In genomic region chr6:41824571-41825569, GRCh38 we compare ENCODE assay signal across 14 cellular contexts. TPM values are rescaled to one million over a fixed set of nuclear protein-coding genes. Genes with fewer than 3 reads are reported as not detected.
DNase-seq lines count a peak whose midpoint lies in the region; ATAC-seq and TF ChIP-seq lines count a peak whose summit lies in the region.
"Had no signal": no experiment of that assay in that cellular context is flagged by ENCODE, and none has a peak within 500 bp of the region (broad histone marks: within the 10 kb centered on the region; RNA-seq: fewer than 3 reads in every experiment).

No MANE protein-coding gene starts in this region.

- H3K36me3 ChIP-seq in kidney epithelial cell (ENCODE audit: control insufficient read depth, insufficient read depth, low read length) (no peaks in the 10 kb centered on the region), urinary bladder (ENCODE audit: insufficient read depth) (no peaks in the 10 kb centered on the region), esophagus muscularis mucosa (peaks cover 0 to 5% (median 0%) of the 10 kb centered on the region in 4 donors)
- H3K36me3 ChIP-seq: heart left ventricle had no signal

- H3K36me3 Mint-ChIP-seq in WTC11 (no peaks in the 10 kb centered on the region), HFFc6 (ENCODE audit: low read depth) (no peaks in the 10 kb centered on the region)

- H3K4me3 ChIP-seq in kidney epithelial cell (ENCODE audit: low read depth, low read length), result no peak overlapping the region
- H3K4me3 ChIP-seq in urinary bladder (ENCODE audit: low read depth, low read length), result no peak overlapping the region
- H3K4me3 ChIP-seq in esophagus muscularis mucosa, result no peak overlapping the region
- H3K4me3 ChIP-seq: heart left ventricle had no signal

- H3K27me3 ChIP-seq in kidney epithelial cell (ENCODE audit: control insufficient read depth, insufficient read depth, low read length) (no peaks in the 10 kb centered on the region), esophagus muscularis mucosa (no peaks in the 10 kb centered on the region)
- H3K27me3 ChIP-seq: heart left ventricle had no signal

- H3K4me1 Mint-ChIP-seq in WTC11 (no peaks in the 10 kb centered on the region), HFFc6 (ENCODE audit: low read depth) (peaks cover 5% of the 10 kb centered on the region; the same call in 1 of the 2 replicates)

- 85% methylated on average over 13 of the region's 13 CpGs for WGBS in urinary bladder
- WGBS in esophagus muscularis mucosa, result 87% methylated on average over 13 of the region's 13 CpGs

- intact Hi-C loops in esophagus muscularis mucosa (cut with DNase I), result no loop called here

- TF ChIP-seq CTCF in WTC11 (IDR thresholded peaks at IDR 0.05) (no peak), kidney epithelial cell (IDR thresholded peaks at IDR 0.05; ENCODE audit: insufficient read depth, low read length, poor library complexity, severe bottlenecking) (no peak), esophagus muscularis mucosa (IDR thresholded peaks at IDR 0.05) (no peak), HFFc6 (IDR thresholded peaks at IDR 0.05) (no peak)

- CTCF ChIA-PET in WTC11 (lab: Charles Lee), result interaction anchor here (0.9 to 1.5 kb wide), 2 partner anchors 38 to 279 kb away, joined by 3 to 5 read pairs; no protein-coding TSS in a partner anchor

- H3K27ac Mint-ChIP-seq in WTC11, result 0 out of 2 replicates have a peak overlapping the region, but pooled peaks have one; percentile 5
- H3K27ac Mint-ChIP-seq in HFFc6, result no peak overlapping the region
- H3K27ac Mint-ChIP-seq: activated T-cell treated with anti-CD3 and anti-CD28 coated beads, Interleukin-2, amount 50 U/mL, for 72 hours had no signal

- H3K4me3 Mint-ChIP-seq in WTC11, result no peak overlapping the region
- H3K4me3 Mint-ChIP-seq in HFFc6, result no peak overlapping the region
- H3K4me3 Mint-ChIP-seq: activated T-cell treated with anti-CD3 and anti-CD28 coated beads, Interleukin-2, amount 50 U/mL, for 72 hours had no signal

- no peaks in the 10 kb centered on the region for H3K4me1 ChIP-seq in urinary bladder (ENCODE audit: insufficient read depth)
- H3K4me1 ChIP-seq in esophagus muscularis mucosa, result no peaks in the 10 kb centered on the region

- H3K9me3 Mint-ChIP-seq in WTC11, result no peaks in the 10 kb centered on the region
- H3K9me3 Mint-ChIP-seq in HFFc6, result no peaks in the 10 kb centered on the region
- H3K9me3 Mint-ChIP-seq: activated T-cell treated with anti-CD3 and anti-CD28 coated beads, Interleukin-2, amount 50 U/mL, for 72 hours had no signal

- POLR2A ChIA-PET in WTC11 (lab: Charles Lee), result no interaction called here

- ATAC-seq in WTC11, result no peak
- ATAC-seq: activated T-cell treated with anti-CD3 and anti-CD28 coated beads, Interleukin-2, amount 50 U/mL, for 72 hours; heart left ventricle had no signal

- no peak for TF ChIP-seq EP300 in esophagus muscularis mucosa (IDR thresholded peaks at IDR 0.05)

- H3K9me3 ChIP-seq in esophagus muscularis mucosa, result no peaks in the 10 kb centered on the region
- H3K9me3 ChIP-seq: heart left ventricle had no signal

- no peak for TF ChIP-seq POLR2A in esophagus muscularis mucosa (IDR thresholded peaks at IDR 0.05; ENCODE audit: low read depth)

- H3K27me3 Mint-ChIP-seq in WTC11 (ENCODE audit: low read depth) (no peaks in the 10 kb centered on the region), HFFc6 (ENCODE audit: insufficient read depth) (no peaks in the 10 kb centered on the region)

- peak; percentile 24 for DNase-seq in SIG-M5 treated with dmso at 0.1 percent for 504 hours (lab: John Stamatoyannopoulos, UW; ENCODE audit: unreplicated experiment)
- DNase-seq in SIG-M5 (lab: John Stamatoyannopoulos, UW), result no peak
- DNase-seq in WTC11 (ENCODE audit: low spot score), result no peak
- peak; percentile 18 for DNase-seq in kidney epithelial cell (ENCODE audit: low read depth)
- no peak for DNase-seq in NCI-H82 treated with DMSO at 0.1 percent for 48 hours (lab: John Stamatoyannopoulos, UW; ENCODE audit: unreplicated experiment)
- DNase-seq in esophagus muscularis mucosa (ENCODE audit: extremely low spot score), result no peak
- DNase-seq in HFFc6, result no peak
- DNase-seq: activated CD4-positive, alpha-beta T cell treated with anti-CD3 and anti-CD28 coated beads for 4 hours; activated T-cell treated with anti-CD3 and anti-CD28 coated beads, Interleukin-2, amount 50 U/mL, for 72 hours; aorta; COR-L47; heart left ventricle; occipital lobe had no signal

- H3K27ac ChIP-seq in urinary bladder (ENCODE audit: low read depth) (peak overlapping the region; percentile 47), esophagus muscularis mucosa (replicated peaks in 1 of 4) (no peak overlapping the region)
- H3K27ac ChIP-seq: heart left ventricle had no signal

TF ChIP-seq in WTC11, 78 proteins besides CTCF, POLR2A, EP300 and RAD21:
- TF ChIP-seq ELF4 (CRISPR knock-in tag; IDR thresholded peaks at IDR 0.05; ENCODE audit: low read depth), result no peak
- TF ChIP-seq ZBTB21 (CRISPR knock-in tag; IDR thresholded peaks at IDR 0.05; ENCODE audit: borderline replicate concordance), result no peak
- TF ChIP-seq CREB1 (CRISPR knock-in tag; IDR thresholded peaks at IDR 0.05), result no peak

RNA-seq across cellular contexts. Expression of gene TOMM6, which starts 37.4 kb away (rescaled TPM):
- total RNA-seq in WTC11 (2021), result 219 to 233 TPM (median 228 TPM) in 3 replicates
- 125 and 143 TPM in 2 replicates for total RNA-seq in kidney epithelial cell
- 34.4 TPM for total RNA-seq in urinary bladder
- polyA plus RNA-seq in urinary bladder, result 181 TPM
- 100 to 1,000 TPM in 2 of 4 donors, 10 to 100 TPM in 2; 52.1 to 117 (median 86.9) TPM for total RNA-seq in esophagus muscularis mucosa
- 100 to 1,000 TPM; 216 to 234 (median 228) TPM for total RNA-seq in HFFc6 (2021; fragmentation: NEBNext Ultra II Directional; extraction: Animal tissue kit (Norgen Biotek cat#: 25700))

RNA-seq across cellular contexts. Expression of gene PRICKLE4, which starts 44.3 kb away (rescaled TPM):
- total RNA-seq in WTC11 (2021) (0.50 to 1.5 TPM (median 0.82 TPM) in 3 replicates), kidney epithelial cell (not detected in 2 replicates), urinary bladder (3.1 TPM), esophagus muscularis mucosa (1 to 10 TPM; 2.1 to 5.8 (median 4.1) TPM)
- 3.7 TPM for polyA plus RNA-seq in urinary bladder
- total RNA-seq in HFFc6 (2021; fragmentation: NEBNext Ultra II Directional; extraction: Animal tissue kit (Norgen Biotek cat#: 25700)), result under 1 TPM in 3 of 6 experiments, not detected in 3; 0.30 to 0.68 (median 0.31) TPM

RNA-seq across cellular contexts. Expression of gene FRS3, which starts 45.2 kb away (rescaled TPM):
- total RNA-seq in WTC11 (2021), result 5.5 to 7.8 TPM (median 6.0 TPM) in 3 replicates
- 2.1 and 4.0 TPM in 2 replicates for total RNA-seq in kidney epithelial cell
- total RNA-seq in urinary bladder, result 1.9 TPM
- 7.4 TPM for polyA plus RNA-seq in urinary bladder
- 1 to 10 TPM; 5.0 to 9.9 (median 6.7) TPM for total RNA-seq in esophagus muscularis mucosa
- total RNA-seq in HFFc6 (2021; fragmentation: NEBNext Ultra II Directional; extraction: Animal tissue kit (Norgen Biotek cat#: 25700)), result 1 to 10 TPM; 2.5 to 3.4 (median 2.9) TPM

Comparison
In these comparisons a context has a peak if more than half of its experiments do, and no peak if none do; other contexts are left out.
1. DNase-seq: peak in SIG-M5 treated with dmso at 0.1 percent for 504 hours (single experiment) and kidney epithelial cell (single experiment); none in SIG-M5 (single experiment), WTC11 (single experiment), NCI-H82 treated with DMSO at 0.1 percent for 48 hours (single experiment), esophagus muscularis mucosa (single experiment) and HFFc6 (single experiment).